1 cellular context compared by ENCODE assay signal in the genomic region with DNA sequence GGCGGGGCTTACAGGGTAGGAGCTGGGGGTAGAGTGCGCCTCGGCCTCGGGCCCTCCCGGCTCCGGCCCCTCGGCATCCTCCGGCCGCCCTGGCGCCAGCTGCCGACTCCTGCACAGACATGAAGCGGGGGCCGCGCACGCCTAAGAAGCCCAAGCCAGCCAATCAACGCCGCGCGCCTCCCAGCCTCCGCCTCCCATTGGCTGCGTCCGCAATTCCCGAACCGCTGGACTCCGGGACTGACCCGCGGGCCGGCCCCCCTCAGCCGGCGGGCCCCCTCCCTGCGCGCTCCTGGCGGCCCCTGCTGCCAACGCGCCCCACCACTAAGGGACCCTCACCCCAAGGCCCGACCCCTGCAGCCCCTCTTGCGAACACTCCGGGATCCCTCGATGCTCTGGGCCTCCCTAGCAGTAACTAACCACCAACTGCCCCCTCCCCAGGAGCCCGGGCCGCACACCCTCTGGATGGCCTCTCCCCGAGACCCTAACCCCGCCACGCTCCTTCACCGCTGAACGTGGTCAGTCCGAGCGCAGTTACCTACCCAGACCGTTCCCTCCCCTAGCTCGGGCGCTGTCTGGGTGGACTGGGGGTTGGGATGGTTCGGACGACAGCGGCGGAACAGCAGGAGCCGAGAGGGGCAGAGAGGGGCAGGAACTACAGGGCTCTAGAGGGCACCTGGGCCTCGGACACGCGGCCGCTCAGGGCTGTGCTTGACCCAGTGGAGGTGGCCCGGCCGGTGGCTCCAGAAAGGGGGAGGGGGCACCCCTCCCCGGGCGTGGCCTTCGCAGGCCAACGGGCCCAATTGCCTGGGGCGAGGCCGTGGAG.
TF ChIP-seq lines count a peak whose summit lies in the region.

No MANE protein-coding gene starts in this region.

TF ChIP-seq in HepG2, 621 proteins besides CTCF, POLR2A, EP300 and RAD21 (continues in another document):
- TF ChIP-seq ZNF546 (CRISPR knock-in tag; conservative IDR thresholded peaks at IDR 0.05) (peak; percentile 73; the same call in 1 of the 2 replicates), ERF (CRISPR knock-in tag; IDR thresholded peaks at IDR 0.05) (peak; percentile 22; the same call in 1 of the 2 replicates), ZBTB8A (CRISPR knock-in tag; IDR thresholded peaks at IDR 0.05; ENCODE audit: borderline replicate concordance, low read depth) (no peak), YEATS4 (CRISPR knock-in tag; IDR thresholded peaks at IDR 0.05; ENCODE audit: borderline replicate concordance) (peak; percentile 1; the same call in 1 of the 2 replicates), NFKB2 (CRISPR knock-in tag; IDR thresholded peaks at IDR 0.05; ENCODE audit: borderline replicate concordance) (no peak), CBFB (CRISPR knock-in tag; IDR thresholded peaks at IDR 0.05) (no peak), POLR2G (IDR thresholded peaks at IDR 0.05; ENCODE audit: low read depth, low read length) (peak; percentile 56), ZNF501 (CRISPR knock-in tag; IDR thresholded peaks at IDR 0.05) (peak; percentile 66), KAT8 (CRISPR knock-in tag; IDR thresholded peaks at IDR 0.05) (no peak; the same call in none of the 2 replicates), TFDP1 (CRISPR knock-in tag; IDR thresholded peaks at IDR 0.05; ENCODE audit: borderline replicate concordance) (peak; percentile 52; the same call in 1 of the 2 replicates), ZNF510 (CRISPR knock-in tag; IDR thresholded peaks at IDR 0.05; ENCODE audit: low read depth) (peak; percentile 18; the same call in 1 of the 2 replicates), ZNF841 (CRISPR knock-in tag; IDR thresholded peaks at IDR 0.05; ENCODE audit: borderline replicate concordance) (peak; percentile 59; the same call in 1 of the 2 replicates), RXRA (CRISPR knock-in tag; IDR thresholded peaks at IDR 0.05) (peak; percentile 70), ISX (CRISPR knock-in tag; conservative IDR thresholded peaks at IDR 0.05) (0 out of 2 replicates have a peak, but pooled peaks have one; percentile 42), STAT5B (CRISPR knock-in tag; IDR thresholded peaks at IDR 0.05) (no peak), SMYD3 (CRISPR knock-in tag; IDR thresholded peaks at IDR 0.05) (peak; percentile 82; the same call in 1 of the 2 replicates), KLF11 (CRISPR knock-in tag; IDR thresholded peaks at IDR 0.05) (peak; percentile 42; the same call in 1 of the 2 replicates), ZNF580 (CRISPR knock-in tag; IDR thresholded peaks at IDR 0.05; ENCODE audit: borderline replicate concordance, low read depth) (peak; percentile 62; the same call in 1 of the 2 replicates), PBX3 (CRISPR knock-in tag; IDR thresholded peaks at IDR 0.05; ENCODE audit: borderline replicate concordance) (peak; percentile 40; the same call in 1 of the 2 replicates), MED1 (CRISPR knock-in tag; IDR thresholded peaks at IDR 0.05) (peak; percentile 45; the same call in 1 of the 2 replicates), ELF3 (CRISPR knock-in tag; IDR thresholded peaks at IDR 0.05) (no peak), PHF21A (CRISPR knock-in tag; IDR thresholded peaks at IDR 0.05) (peak; percentile 94), NRL (CRISPR knock-in tag; IDR thresholded peaks at IDR 0.05; ENCODE audit: borderline replicate concordance) (peak; percentile 72), ZNF451 (CRISPR knock-in tag; IDR thresholded peaks at IDR 0.05) (0 out of 2 replicates have a peak, but pooled peaks have one; percentile 35), MIER2 (CRISPR knock-in tag; IDR thresholded peaks at IDR 0.05) (no peak), ZNF598 (CRISPR knock-in tag; IDR thresholded peaks at IDR 0.05; ENCODE audit: borderline replicate concordance) (0 out of 2 replicates have a peak, but pooled peaks have one; percentile 7), HDAC1 (CRISPR knock-in tag; IDR thresholded peaks at IDR 0.05) (peak; percentile 77), MAFF (IDR thresholded peaks at IDR 0.05; ENCODE audit: low read depth, low read length) (no peak), MED8 (CRISPR knock-in tag; IDR thresholded peaks at IDR 0.05; ENCODE audit: insufficient replicate concordance) (peak; percentile 50), ZNF343 (CRISPR knock-in tag; IDR thresholded peaks at IDR 0.05) (0 out of 2 replicates have a peak, but pooled peaks have one; percentile 69), ZNF296 (CRISPR knock-in tag; conservative IDR thresholded peaks at IDR 0.05) (peak; percentile 65; the same call in 1 of the 2 replicates), MAF1 (CRISPR knock-in tag; IDR thresholded peaks at IDR 0.05; ENCODE audit: borderline replicate concordance) (no peak), NFRKB (IDR thresholded peaks at IDR 0.05) (no peak), ASH2L (IDR thresholded peaks at IDR 0.05; ENCODE audit: insufficient read length, low read depth, low read length) (peak; percentile 47), ZSCAN21 (CRISPR knock-in tag; IDR thresholded peaks at IDR 0.05; ENCODE audit: borderline replicate concordance) (peak; percentile 88), HMGXB4 (CRISPR knock-in tag; IDR thresholded peaks at IDR 0.05; ENCODE audit: borderline replicate concordance in 1 of 2, low read depth in 1 of 2) (peak in 1 of 2 experiments; percentile 61; a peak in 2 of 4 replicates), ZBTB39 (CRISPR knock-in tag; IDR thresholded peaks at IDR 0.05) (no peak), PATZ1 (CRISPR knock-in tag; IDR thresholded peaks at IDR 0.05) (peak; percentile 97), FOXA3 (CRISPR knock-in tag; IDR thresholded peaks at IDR 0.05) (no peak), ZFP36L1 (CRISPR knock-in tag; IDR thresholded peaks at IDR 0.05) (peak; percentile 81), IRF2 (CRISPR knock-in tag; IDR thresholded peaks at IDR 0.05) (no peak; the same call in 1 of the 2 replicates), ZSCAN22 (CRISPR knock-in tag; IDR thresholded peaks at IDR 0.05) (no peak), ZNF484 (CRISPR knock-in tag; IDR thresholded peaks at IDR 0.05; ENCODE audit: borderline replicate concordance, low read depth) (no peak), RBFOX2 (IDR thresholded peaks at IDR 0.05; ENCODE audit: low read depth, low read length) (peak; percentile 77; the same call in 1 of the 2 replicates)
- TF ChIP-seq, protein P1, sequence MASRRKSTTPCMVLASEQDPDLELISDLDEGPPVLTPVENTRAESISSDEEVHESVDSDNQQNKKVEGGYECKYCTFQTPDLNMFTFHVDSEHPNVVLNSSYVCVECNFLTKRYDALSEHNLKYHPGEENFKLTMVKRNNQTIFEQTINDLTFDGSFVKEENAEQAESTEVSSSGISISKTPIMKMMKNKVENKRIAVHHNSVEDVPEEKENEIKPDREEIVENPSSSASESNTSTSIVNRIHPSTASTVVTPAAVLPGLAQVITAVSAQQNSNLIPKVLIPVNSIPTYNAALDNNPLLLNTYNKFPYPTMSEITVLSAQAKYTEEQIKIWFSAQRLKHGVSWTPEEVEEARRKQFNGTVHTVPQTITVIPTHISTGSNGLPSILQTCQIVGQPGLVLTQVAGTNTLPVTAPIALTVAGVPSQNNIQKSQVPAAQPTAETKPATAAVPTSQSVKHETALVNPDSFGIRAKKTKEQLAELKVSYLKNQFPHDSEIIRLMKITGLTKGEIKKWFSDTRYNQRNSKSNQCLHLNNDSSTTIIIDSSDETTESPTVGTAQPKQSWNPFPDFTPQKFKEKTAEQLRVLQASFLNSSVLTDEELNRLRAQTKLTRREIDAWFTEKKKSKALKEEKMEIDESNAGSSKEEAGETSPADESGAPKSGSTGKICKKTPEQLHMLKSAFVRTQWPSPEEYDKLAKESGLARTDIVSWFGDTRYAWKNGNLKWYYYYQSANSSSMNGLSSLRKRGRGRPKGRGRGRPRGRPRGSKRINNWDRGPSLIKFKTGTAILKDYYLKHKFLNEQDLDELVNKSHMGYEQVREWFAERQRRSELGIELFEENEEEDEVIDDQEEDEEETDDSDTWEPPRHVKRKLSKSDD (CRISPR knock-in tag; IDR thresholded peaks at IDR 0.05; ENCODE audit: low read depth), result 0 out of 2 replicates have a peak, but pooled peaks have one; percentile 48
- TF ChIP-seq, protein P2, sequence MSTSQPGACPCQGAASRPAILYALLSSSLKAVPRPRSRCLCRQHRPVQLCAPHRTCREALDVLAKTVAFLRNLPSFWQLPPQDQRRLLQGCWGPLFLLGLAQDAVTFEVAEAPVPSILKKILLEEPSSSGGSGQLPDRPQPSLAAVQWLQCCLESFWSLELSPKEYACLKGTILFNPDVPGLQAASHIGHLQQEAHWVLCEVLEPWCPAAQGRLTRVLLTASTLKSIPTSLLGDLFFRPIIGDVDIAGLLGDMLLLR (CRISPR knock-in tag; IDR thresholded peaks at IDR 0.05), result peak; percentile 38; the same call in 1 of the 2 replicates
- TF ChIP-seq, protein P3, sequence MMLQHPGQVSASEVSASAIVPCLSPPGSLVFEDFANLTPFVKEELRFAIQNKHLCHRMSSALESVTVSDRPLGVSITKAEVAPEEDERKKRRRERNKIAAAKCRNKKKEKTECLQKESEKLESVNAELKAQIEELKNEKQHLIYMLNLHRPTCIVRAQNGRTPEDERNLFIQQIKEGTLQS (CRISPR knock-in tag; IDR thresholded peaks at IDR 0.05), result 0 out of 2 replicates have a peak, but pooled peaks have one; percentile 11
